15 cellular contexts compared by ENCODE assay signal in genomic region chr4:173652283-173652931, GRCh38.
"Had no signal": no experiment of that assay in that cellular context is flagged by ENCODE, and none has a peak within 500 bp of the region (broad histone marks: within the 10 kb centered on the region; RNA-seq: fewer than 3 reads in every experiment).

No MANE protein-coding gene starts in this region.

- DNase-seq: activated CD4-positive, alpha-beta T cell treated with anti-CD3 and anti-CD28 coated beads, Interleukin-2, amount 50 U/mL, for 1 hour; activated naive CD8-positive, alpha-beta T cell treated with anti-CD3 and anti-CD28 coated beads for 36 hours; amygdala; cortex of kidney; effector CD4-positive, alpha-beta T cell; esophagus squamous epithelium; foreskin keratinocyte; naive thymus-derived CD4-positive, alpha-beta T cell; stimulated activated naive CD8-positive, alpha-beta T cell treated with anti-CD3 and anti-CD28 coated beads, Interleukin-15, amount 100 ng/mL, for 72 hours had no signal

- H3K4me1 Mint-ChIP-seq: activated naive CD8-positive, alpha-beta T cell treated with anti-CD3 and anti-CD28 coated beads for 36 hours; brain; naive thymus-derived CD4-positive, alpha-beta T cell; stimulated activated naive CD8-positive, alpha-beta T cell treated with anti-CD3 and anti-CD28 coated beads, Interleukin-15, amount 100 ng/mL, for 72 hours had no signal

- H3K9me3 Mint-ChIP-seq: activated naive CD8-positive, alpha-beta T cell treated with anti-CD3 and anti-CD28 coated beads for 36 hours; activated T-helper 1 cell treated with anti-CD3 and anti-CD28 coated beads, Interleukin-12 subunit alpha, Interleukin-12 subunit beta, Interleukin-2, Interleukin-4 antibody, amounts not matched to agents 30 ng/mL and 10 ng/mL and 1 ng/mL, durations not matched to agents 14 hours and 24 hours and 36 hours; stimulated activated naive CD8-positive, alpha-beta T cell treated with anti-CD3 and anti-CD28 coated beads, Interleukin-15, amount 100 ng/mL, for 72 hours had no signal

- H3K9ac ChIP-seq: parathyroid adenoma had no signal

- H3K4me1 ChIP-seq: esophagus squamous epithelium, foreskin keratinocyte, parathyroid adenoma had no signal

- H3K4me3 ChIP-seq: esophagus squamous epithelium, lung, skin epidermis had no signal

- H3K27ac ChIP-seq: esophagus squamous epithelium, foreskin keratinocyte, parathyroid adenoma, skin epidermis had no signal

- H3K36me3 Mint-ChIP-seq: activated naive CD8-positive, alpha-beta T cell treated with anti-CD3 and anti-CD28 coated beads for 36 hours; brain; naive thymus-derived CD4-positive, alpha-beta T cell had no signal

- H3K27me3 Mint-ChIP-seq: brain; stimulated activated naive CD8-positive, alpha-beta T cell treated with anti-CD3 and anti-CD28 coated beads, Interleukin-15, amount 100 ng/mL, for 72 hours had no signal

- H3K4me3 Mint-ChIP-seq: activated naive CD8-positive, alpha-beta T cell treated with anti-CD3 and anti-CD28 coated beads for 36 hours; activated T-helper 1 cell treated with anti-CD3 and anti-CD28 coated beads, Interleukin-12 subunit alpha, Interleukin-12 subunit beta, Interleukin-2, Interleukin-4 antibody, amounts not matched to agents 30 ng/mL and 10 ng/mL and 1 ng/mL, durations not matched to agents 14 hours and 24 hours and 36 hours; brain; naive thymus-derived CD4-positive, alpha-beta T cell; stimulated activated naive CD8-positive, alpha-beta T cell treated with anti-CD3 and anti-CD28 coated beads, Interleukin-15, amount 100 ng/mL, for 72 hours had no signal

- H3K9me3 ChIP-seq: esophagus squamous epithelium had no signal

- H3K27ac Mint-ChIP-seq: activated naive CD8-positive, alpha-beta T cell treated with anti-CD3 and anti-CD28 coated beads for 36 hours; activated T-helper 1 cell treated with anti-CD3 and anti-CD28 coated beads, Interleukin-12 subunit alpha, Interleukin-12 subunit beta, Interleukin-2, Interleukin-4 antibody, amounts not matched to agents 30 ng/mL and 10 ng/mL and 1 ng/mL, durations not matched to agents 14 hours and 24 hours and 36 hours; brain; naive thymus-derived CD4-positive, alpha-beta T cell; stimulated activated naive CD8-positive, alpha-beta T cell treated with anti-CD3 and anti-CD28 coated beads, Interleukin-15, amount 100 ng/mL, for 72 hours had no signal

- H3K79me2 ChIP-seq: parathyroid adenoma had no signal

- H2AFZ ChIP-seq: parathyroid adenoma had no signal

- ATAC-seq: activated CD4-positive, CD25-positive, alpha-beta regulatory T cell treated with anti-CD3 and anti-CD28 coated beads, Interleukin-2, amount 50 U/mL, for 24 hours; foreskin keratinocyte; naive thymus-derived CD4-positive, alpha-beta T cell; stimulated activated naive CD8-positive, alpha-beta T cell treated with anti-CD3 and anti-CD28 coated beads, Interleukin-15, amount 100 ng/mL, for 72 hours had no signal

- H3K36me3 ChIP-seq: esophagus squamous epithelium had no signal

- H3K27me3 ChIP-seq: esophagus squamous epithelium, foreskin keratinocyte had no signal
